ENCODE assay signal across 1 cellular context in the genomic region with DNA sequence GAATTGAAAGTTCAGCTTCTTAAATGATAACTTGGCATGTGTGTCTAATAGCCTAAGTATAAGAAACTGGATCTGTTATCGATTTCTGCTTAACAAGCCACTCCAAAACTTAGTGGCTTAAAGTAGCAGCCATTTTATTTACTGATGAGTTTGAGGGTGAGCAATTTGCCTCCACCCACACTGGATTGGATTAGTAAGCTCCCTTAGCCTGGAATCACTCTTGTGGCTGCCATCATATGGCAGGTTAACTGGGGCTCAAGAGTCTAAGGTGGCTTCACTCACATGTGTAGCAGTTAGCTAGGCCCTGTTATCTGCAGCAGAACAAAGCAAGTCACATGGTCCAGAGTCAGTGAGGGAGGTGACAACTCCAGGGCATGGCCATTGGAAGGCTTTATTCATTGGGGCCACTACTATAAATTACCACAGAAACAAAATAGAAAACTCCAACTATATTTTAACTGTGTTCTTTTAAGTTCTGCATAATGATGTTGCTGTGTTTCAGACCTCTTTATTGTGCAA.
TF ChIP-seq lines count a peak whose summit lies in the region.

No MANE protein-coding gene starts in this region.

TF ChIP-seq in K562, 482 proteins besides CTCF, POLR2A, EP300 and RAD21:
- TF ChIP-seq, protein P1, sequence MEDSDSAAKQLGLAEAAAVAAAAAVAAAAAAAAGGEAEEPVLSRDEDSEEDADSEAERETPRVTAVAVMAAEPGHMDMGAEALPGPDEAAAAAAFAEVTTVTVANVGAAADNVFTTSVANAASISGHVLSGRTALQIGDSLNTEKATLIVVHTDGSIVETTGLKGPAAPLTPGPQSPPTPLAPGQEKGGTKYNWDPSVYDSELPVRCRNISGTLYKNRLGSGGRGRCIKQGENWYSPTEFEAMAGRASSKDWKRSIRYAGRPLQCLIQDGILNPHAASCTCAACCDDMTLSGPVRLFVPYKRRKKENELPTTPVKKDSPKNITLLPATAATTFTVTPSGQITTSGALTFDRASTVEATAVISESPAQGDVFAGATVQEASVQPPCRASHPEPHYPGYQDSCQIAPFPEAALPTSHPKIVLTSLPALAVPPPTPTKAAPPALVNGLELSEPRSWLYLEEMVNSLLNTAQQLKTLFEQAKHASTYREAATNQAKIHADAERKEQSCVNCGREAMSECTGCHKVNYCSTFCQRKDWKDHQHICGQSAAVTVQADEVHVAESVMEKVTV (CRISPR knock-in tag; IDR thresholded peaks at IDR 0.05), result no peak
- TF ChIP-seq SREBF2 (CRISPR knock-in tag; IDR thresholded peaks at IDR 0.05), result no peak
- TF ChIP-seq, protein P2, sequence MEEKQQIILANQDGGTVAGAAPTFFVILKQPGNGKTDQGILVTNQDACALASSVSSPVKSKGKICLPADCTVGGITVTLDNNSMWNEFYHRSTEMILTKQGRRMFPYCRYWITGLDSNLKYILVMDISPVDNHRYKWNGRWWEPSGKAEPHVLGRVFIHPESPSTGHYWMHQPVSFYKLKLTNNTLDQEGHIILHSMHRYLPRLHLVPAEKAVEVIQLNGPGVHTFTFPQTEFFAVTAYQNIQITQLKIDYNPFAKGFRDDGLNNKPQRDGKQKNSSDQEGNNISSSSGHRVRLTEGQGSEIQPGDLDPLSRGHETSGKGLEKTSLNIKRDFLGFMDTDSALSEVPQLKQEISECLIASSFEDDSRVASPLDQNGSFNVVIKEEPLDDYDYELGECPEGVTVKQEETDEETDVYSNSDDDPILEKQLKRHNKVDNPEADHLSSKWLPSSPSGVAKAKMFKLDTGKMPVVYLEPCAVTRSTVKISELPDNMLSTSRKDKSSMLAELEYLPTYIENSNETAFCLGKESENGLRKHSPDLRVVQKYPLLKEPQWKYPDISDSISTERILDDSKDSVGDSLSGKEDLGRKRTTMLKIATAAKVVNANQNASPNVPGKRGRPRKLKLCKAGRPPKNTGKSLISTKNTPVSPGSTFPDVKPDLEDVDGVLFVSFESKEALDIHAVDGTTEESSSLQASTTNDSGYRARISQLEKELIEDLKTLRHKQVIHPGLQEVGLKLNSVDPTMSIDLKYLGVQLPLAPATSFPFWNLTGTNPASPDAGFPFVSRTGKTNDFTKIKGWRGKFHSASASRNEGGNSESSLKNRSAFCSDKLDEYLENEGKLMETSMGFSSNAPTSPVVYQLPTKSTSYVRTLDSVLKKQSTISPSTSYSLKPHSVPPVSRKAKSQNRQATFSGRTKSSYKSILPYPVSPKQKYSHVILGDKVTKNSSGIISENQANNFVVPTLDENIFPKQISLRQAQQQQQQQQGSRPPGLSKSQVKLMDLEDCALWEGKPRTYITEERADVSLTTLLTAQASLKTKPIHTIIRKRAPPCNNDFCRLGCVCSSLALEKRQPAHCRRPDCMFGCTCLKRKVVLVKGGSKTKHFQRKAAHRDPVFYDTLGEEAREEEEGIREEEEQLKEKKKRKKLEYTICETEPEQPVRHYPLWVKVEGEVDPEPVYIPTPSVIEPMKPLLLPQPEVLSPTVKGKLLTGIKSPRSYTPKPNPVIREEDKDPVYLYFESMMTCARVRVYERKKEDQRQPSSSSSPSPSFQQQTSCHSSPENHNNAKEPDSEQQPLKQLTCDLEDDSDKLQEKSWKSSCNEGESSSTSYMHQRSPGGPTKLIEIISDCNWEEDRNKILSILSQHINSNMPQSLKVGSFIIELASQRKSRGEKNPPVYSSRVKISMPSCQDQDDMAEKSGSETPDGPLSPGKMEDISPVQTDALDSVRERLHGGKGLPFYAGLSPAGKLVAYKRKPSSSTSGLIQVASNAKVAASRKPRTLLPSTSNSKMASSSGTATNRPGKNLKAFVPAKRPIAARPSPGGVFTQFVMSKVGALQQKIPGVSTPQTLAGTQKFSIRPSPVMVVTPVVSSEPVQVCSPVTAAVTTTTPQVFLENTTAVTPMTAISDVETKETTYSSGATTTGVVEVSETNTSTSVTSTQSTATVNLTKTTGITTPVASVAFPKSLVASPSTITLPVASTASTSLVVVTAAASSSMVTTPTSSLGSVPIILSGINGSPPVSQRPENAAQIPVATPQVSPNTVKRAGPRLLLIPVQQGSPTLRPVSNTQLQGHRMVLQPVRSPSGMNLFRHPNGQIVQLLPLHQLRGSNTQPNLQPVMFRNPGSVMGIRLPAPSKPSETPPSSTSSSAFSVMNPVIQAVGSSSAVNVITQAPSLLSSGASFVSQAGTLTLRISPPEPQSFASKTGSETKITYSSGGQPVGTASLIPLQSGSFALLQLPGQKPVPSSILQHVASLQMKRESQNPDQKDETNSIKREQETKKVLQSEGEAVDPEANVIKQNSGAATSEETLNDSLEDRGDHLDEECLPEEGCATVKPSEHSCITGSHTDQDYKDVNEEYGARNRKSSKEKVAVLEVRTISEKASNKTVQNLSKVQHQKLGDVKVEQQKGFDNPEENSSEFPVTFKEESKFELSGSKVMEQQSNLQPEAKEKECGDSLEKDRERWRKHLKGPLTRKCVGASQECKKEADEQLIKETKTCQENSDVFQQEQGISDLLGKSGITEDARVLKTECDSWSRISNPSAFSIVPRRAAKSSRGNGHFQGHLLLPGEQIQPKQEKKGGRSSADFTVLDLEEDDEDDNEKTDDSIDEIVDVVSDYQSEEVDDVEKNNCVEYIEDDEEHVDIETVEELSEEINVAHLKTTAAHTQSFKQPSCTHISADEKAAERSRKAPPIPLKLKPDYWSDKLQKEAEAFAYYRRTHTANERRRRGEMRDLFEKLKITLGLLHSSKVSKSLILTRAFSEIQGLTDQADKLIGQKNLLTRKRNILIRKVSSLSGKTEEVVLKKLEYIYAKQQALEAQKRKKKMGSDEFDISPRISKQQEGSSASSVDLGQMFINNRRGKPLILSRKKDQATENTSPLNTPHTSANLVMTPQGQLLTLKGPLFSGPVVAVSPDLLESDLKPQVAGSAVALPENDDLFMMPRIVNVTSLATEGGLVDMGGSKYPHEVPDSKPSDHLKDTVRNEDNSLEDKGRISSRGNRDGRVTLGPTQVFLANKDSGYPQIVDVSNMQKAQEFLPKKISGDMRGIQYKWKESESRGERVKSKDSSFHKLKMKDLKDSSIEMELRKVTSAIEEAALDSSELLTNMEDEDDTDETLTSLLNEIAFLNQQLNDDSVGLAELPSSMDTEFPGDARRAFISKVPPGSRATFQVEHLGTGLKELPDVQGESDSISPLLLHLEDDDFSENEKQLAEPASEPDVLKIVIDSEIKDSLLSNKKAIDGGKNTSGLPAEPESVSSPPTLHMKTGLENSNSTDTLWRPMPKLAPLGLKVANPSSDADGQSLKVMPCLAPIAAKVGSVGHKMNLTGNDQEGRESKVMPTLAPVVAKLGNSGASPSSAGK (IDR thresholded peaks at IDR 0.05), result peak; percentile 49; the same call in 1 of the 2 replicates
- TF ChIP-seq, protein P3, sequence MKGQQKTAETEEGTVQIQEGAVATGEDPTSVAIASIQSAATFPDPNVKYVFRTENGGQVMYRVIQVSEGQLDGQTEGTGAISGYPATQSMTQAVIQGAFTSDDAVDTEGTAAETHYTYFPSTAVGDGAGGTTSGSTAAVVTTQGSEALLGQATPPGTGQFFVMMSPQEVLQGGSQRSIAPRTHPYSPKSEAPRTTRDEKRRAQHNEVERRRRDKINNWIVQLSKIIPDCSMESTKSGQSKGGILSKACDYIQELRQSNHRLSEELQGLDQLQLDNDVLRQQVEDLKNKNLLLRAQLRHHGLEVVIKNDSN (CRISPR knock-in tag; IDR thresholded peaks at IDR 0.05), result peak; percentile 41; the same call in 1 of the 2 replicates
- TF ChIP-seq SOX6 (IDR thresholded peaks at IDR 0.05), result 0 out of 2 replicates have a peak, but pooled peaks have one; percentile 20
- no peak for TF ChIP-seq ZFP1 (CRISPR knock-in tag; IDR thresholded peaks at IDR 0.05)
- TF ChIP-seq, protein P4, sequence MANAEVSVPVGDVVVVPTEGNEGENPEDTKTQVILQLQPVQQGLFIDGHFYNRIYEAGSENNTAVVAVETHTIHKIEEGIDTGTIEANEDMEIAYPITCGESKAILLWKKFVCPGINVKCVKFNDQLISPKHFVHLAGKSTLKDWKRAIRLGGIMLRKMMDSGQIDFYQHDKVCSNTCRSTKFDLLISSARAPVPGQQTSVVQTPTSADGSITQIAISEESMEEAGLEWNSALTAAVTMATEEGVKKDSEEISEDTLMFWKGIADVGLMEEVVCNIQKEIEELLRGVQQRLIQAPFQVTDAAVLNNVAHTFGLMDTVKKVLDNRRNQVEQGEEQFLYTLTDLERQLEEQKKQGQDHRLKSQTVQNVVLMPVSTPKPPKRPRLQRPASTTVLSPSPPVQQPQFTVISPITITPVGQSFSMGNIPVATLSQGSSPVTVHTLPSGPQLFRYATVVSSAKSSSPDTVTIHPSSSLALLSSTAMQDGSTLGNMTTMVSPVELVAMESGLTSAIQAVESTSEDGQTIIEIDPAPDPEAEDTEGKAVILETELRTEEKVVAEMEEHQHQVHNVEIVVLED (CRISPR knock-in tag; IDR thresholded peaks at IDR 0.05), result no peak
- TF ChIP-seq, protein P5, sequence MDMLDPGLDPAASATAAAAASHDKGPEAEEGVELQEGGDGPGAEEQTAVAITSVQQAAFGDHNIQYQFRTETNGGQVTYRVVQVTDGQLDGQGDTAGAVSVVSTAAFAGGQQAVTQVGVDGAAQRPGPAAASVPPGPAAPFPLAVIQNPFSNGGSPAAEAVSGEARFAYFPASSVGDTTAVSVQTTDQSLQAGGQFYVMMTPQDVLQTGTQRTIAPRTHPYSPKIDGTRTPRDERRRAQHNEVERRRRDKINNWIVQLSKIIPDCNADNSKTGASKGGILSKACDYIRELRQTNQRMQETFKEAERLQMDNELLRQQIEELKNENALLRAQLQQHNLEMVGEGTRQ (CRISPR knock-in tag; IDR thresholded peaks at IDR 0.05), result peak; percentile 61
- TF ChIP-seq L3MBTL2 (IDR thresholded peaks at IDR 0.05), result peak; percentile 58
- no peak for TF ChIP-seq CREB1 (IDR thresholded peaks at IDR 0.05)
- no peak for TF ChIP-seq CREB1 (CRISPR knock-in tag; IDR thresholded peaks at IDR 0.05)
- TF ChIP-seq SMAD2 (IDR thresholded peaks at IDR 0.05; ENCODE audit: low read depth, low read length), result no peak
- no peak for TF ChIP-seq HEY1 (CRISPR knock-in tag; IDR thresholded peaks at IDR 0.05; ENCODE audit: borderline replicate concordance)
- TF ChIP-seq RAD51 (IDR thresholded peaks at IDR 0.05; ENCODE audit: borderline replicate concordance, low read depth), result peak; percentile 49; the same call in 1 of the 2 replicates
- no peak for TF ChIP-seq TEAD4 (IDR thresholded peaks at IDR 0.05; ENCODE audit: low read length)
- no peak for TF ChIP-seq TEAD4 (CRISPR knock-in tag; IDR thresholded peaks at IDR 0.05; ENCODE audit: borderline replicate concordance)
- no peak for TF ChIP-seq PCBP2 (IDR thresholded peaks at IDR 0.05; ENCODE audit: low read depth, low read length, poor library complexity, severe bottlenecking)
- no peak for TF ChIP-seq SPI1 (IDR thresholded peaks at IDR 0.05; ENCODE audit: borderline replicate concordance, low read depth, low read length)
- TF ChIP-seq, protein P6, sequence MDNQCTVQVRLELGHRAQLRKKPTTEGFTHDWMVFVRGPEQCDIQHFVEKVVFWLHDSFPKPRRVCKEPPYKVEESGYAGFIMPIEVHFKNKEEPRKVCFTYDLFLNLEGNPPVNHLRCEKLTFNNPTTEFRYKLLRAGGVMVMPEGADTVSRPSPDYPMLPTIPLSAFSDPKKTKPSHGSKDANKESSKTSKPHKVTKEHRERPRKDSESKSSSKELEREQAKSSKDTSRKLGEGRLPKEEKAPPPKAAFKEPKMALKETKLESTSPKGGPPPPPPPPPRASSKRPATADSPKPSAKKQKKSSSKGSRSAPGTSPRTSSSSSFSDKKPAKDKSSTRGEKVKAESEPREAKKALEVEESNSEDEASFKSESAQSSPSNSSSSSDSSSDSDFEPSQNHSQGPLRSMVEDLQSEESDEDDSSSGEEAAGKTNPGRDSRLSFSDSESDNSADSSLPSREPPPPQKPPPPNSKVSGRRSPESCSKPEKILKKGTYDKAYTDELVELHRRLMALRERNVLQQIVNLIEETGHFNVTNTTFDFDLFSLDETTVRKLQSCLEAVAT (IDR thresholded peaks at IDR 0.05), result no peak
- TF ChIP-seq KDM2B (CRISPR knock-in tag; IDR thresholded peaks at IDR 0.05), result no peak
